Comparison of ENCODE assay signal across 16 cellular contexts in the genomic region with DNA sequence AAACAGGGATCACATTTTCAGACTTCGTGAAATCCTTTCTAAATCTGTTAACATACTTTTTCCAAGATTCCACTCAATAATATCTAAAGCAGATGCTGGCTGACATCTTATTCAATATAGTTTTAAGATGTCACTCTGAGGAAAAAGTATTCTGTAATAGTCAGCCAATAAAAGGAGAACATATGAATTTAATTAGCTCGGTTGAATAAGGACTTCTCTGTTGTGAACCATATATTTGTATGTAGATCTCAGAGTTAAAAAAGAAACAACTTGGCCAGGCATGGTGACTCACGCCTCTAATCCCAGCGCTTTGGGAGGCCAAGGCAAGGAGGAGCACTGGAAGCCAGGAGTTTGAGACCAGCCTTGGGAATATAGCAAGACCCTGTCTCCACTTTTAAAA.
"Had no signal": no experiment of that assay in that cellular context is flagged by ENCODE, and none has a peak within 500 bp of the region (broad histone marks: within the 10 kb centered on the region; RNA-seq: fewer than 3 reads in every experiment).

No MANE protein-coding gene starts in this region.

- DNase-seq: activated B cell treated with CpG ODN at 0.5 μM for 24 hours; activated CD4-positive, alpha-beta memory T cell treated with anti-CD3 and anti-CD28 coated beads, Interleukin-2, amount 10 ng/mL, durations not matched to agents 7 days and 5 days; activated CD4-positive, alpha-beta T cell treated with anti-CD3 and anti-CD28 coated beads for 4 hours; activated CD8-positive, alpha-beta memory T cell treated with anti-CD3 and anti-CD28 coated beads, Interleukin-2, amount 10 ng/mL, durations not matched to agents 7 days and 5 days; activated naive CD4-positive, alpha-beta T cell treated with Interleukin-2 at 50 U/mL for 16 hours; activated naive CD8-positive, alpha-beta T cell treated with anti-CD3 and anti-CD28 coated beads, Interleukin-2, amount 10 ng/mL, durations not matched to agents 7 days and 5 days; body of pancreas; effector memory CD8-positive, alpha-beta T cell; heart right ventricle; kidney glomerular epithelial cell; left ventricle myocardium inferior; mammary epithelial cell; occipital lobe; retina; stimulated activated naive CD4-positive, alpha-beta T cell; T-helper 9 cell had no signal

- ATAC-seq: activated CD8-positive, alpha-beta memory T cell treated with anti-CD3 and anti-CD28 coated beads, Interleukin-2, amount 10 ng/mL, durations not matched to agents 7 days and 5 days; body of pancreas; effector memory CD8-positive, alpha-beta T cell; heart right ventricle had no signal

- H3K4me3 ChIP-seq: body of pancreas, heart right ventricle, left ventricle myocardium inferior had no signal
